Comparison of ENCODE assay signal across 8 cellular contexts in the genomic region with DNA sequence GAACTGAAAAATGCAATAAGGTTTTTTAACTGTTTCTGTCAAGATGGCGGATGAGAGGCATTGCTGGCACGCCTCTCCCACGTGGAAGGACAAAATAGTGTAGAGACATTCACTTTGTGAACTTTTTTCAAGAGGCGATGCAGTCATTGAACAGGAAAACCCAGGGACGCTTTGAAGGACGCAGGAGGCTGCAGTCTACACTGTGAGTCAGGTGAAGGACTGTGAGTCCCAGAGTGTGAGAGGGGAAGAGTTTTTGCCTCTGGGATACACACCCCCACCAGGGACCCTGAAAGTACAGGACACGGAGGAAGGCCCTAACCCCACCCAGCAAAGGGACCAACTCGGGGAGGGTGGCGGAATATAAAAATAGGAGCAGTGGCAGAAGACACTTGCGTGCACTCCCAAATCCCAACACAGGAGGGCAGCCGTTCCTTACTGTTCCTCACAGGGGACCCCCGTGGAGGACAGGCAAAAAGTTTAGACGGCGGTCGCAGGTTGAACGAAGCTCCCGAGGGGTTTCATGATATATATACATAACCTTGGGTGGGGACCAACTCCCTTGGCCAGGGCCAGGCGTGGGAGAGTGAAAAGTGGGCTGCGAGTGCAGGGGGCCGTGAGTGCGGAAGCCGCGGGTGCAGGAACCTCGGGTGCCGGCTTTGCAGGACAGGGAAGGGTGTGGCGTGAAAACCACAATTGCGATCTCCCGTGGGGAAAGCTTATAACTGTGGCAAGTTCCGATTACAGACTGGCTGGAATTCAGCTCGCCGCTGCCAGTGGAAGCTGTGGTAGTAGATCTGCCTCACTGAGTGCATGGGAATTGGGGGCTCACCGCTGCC.
A peak's percentile ranks its signal among the peaks of the same experiment; 100 is the strongest.
DNase-seq lines count a peak whose midpoint lies in the region; ATAC-seq and TF ChIP-seq lines count a peak whose summit lies in the region.

No MANE protein-coding gene starts in this region.

- H3K36me3 ChIP-seq in mucosa of rectum (ENCODE audit: control insufficient read depth in 2 of 2, insufficient read depth in 2 of 2, low read length in 2 of 2), result no peaks in the 10 kb centered on the region

- peak overlapping the region in 1 of 2 donors; percentile 18 for H3K9ac ChIP-seq in mucosa of rectum (ENCODE audit: low read depth in 1 of 2, low read length in 2 of 2)

- H3K27me3 ChIP-seq in mucosa of rectum (ENCODE audit: control insufficient read depth in 2 of 2, insufficient read depth in 2 of 2, low read length in 2 of 2), result peaks cover 2 to 3% of the 10 kb centered on the region in 2 donors

- no peaks in the 10 kb centered on the region for H3K9me3 Mint-ChIP-seq in endothelial cell (ENCODE audit: unreplicated experiment)

- peaks cover 0 to 9% of the 10 kb centered on the region in 2 donors for H3K4me1 ChIP-seq in mucosa of rectum (ENCODE audit: control insufficient read depth in 2 of 2, insufficient read depth in 2 of 2, low read length in 2 of 2)

- peaks cover 23% of the 10 kb centered on the region for H3K36me3 Mint-ChIP-seq in endothelial cell (ENCODE audit: low read depth, unreplicated experiment)

- H3K4me3 ChIP-seq in mucosa of rectum (ENCODE audit: low read length in 2 of 2), result peak overlapping the region; percentile 27 to 44

- peak; percentile 75 for TF ChIP-seq CTCF in endothelial cell (IDR thresholded peaks at IDR 0.05; ENCODE audit: unreplicated experiment)

- no peaks in the 10 kb centered on the region for H3K27me3 Mint-ChIP-seq in endothelial cell (ENCODE audit: unreplicated experiment)

- no peak overlapping the region for H3K27ac ChIP-seq in mucosa of rectum (ENCODE audit: low read depth in 2 of 2, low read length in 2 of 2)

- peak; percentile 76 for DNase-seq in activated gamma-delta T cell treated with Interleukin-2 at 50 U/mL for 16 hours
- no peak for DNase-seq in activated gamma-delta T cell (lab: John Stamatoyannopoulos, UW)
- DNase-seq in NOMO-1 treated with DMSO at 0.1 percent for 48 hours (lab: John Stamatoyannopoulos, UW; ENCODE audit: unreplicated experiment), result peak; percentile 36
- DNase-seq in activated CD8-positive, alpha-beta memory T cell treated with anti-CD3 and anti-CD28 coated beads, Interleukin-2, amount 50 U/mL, for 1 hour (ENCODE audit: extremely low read depth), result peak; percentile 45
- DNase-seq in endothelial cell (ENCODE audit: low spot score), result peak; percentile 73
- DNase-seq in stimulated activated CD8-positive, alpha-beta memory T cell treated with anti-CD3 and anti-CD28 coated beads, Interleukin-4, amount 100 ng/mL, for 1 hour (ENCODE audit: low read depth in 2 of 2, low spot score in 1 of 2), result peak; percentile 59 to 65

- no peak for ATAC-seq in GM18858 (IDR thresholded peaks at IDR 0.05; ENCODE audit: unreplicated experiment)

- H3K4me1 Mint-ChIP-seq in endothelial cell (ENCODE audit: unreplicated experiment), result peaks cover 22% of the 10 kb centered on the region

- H3K27ac Mint-ChIP-seq in endothelial cell (ENCODE audit: unreplicated experiment), result no peak overlapping the region

- no peaks in the 10 kb centered on the region for H3K9me3 ChIP-seq in mucosa of rectum (ENCODE audit: control insufficient read depth in 2 of 2, low read length in 2 of 2)

- H3K4me3 Mint-ChIP-seq in endothelial cell (ENCODE audit: unreplicated experiment), result peak overlapping the region; percentile 63
